Comparison of ENCODE assay signal across 7 cellular contexts in the genomic region with DNA sequence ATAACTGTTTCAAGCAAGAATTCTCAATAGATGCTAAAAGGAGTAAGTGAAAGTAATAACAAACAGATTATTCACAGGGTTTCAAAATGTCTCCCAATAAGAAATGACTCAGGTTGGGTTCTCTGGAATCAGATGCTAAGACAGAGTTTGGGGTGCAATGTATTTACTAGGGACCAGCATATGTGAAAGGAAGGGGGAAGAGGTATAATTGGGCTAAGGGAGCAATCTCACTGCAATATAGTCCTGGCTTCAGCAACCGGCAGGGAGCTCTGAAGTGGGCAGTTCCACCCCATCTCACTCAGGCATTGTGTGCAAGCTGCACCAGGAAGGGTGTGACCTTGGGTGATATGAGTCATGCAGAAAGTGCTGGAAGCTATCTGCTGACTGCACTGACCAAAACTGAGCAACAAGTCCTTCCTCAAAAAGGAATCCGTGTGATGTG. TPM values are rescaled to one million over a fixed set of nuclear protein-coding genes. Genes with fewer than 3 reads are reported as not detected.
DNase-seq lines count a peak whose midpoint lies in the region; ATAC-seq lines count a peak whose summit lies in the region.

No MANE protein-coding gene starts in this region.

- ATAC-seq in GM18907 (IDR thresholded peaks at IDR 0.05; ENCODE audit: unreplicated experiment): peak; percentile 97
- ATAC-seq in HG03025 (IDR thresholded peaks at IDR 0.05; ENCODE audit: low FRiP score, unreplicated experiment): peak; percentile 99
- peak; percentile 89 for ATAC-seq in activated naive CD8-positive, alpha-beta T cell treated with anti-CD3 and anti-CD28 coated beads, Interleukin-2, amount 50 U/mL, for 24 hours

- H3K4me1 Mint-ChIP-seq in activated naive CD8-positive, alpha-beta T cell treated with anti-CD3 and anti-CD28 coated beads, Interleukin-2, amount 50 U/mL, for 24 hours: peaks cover 32% of the 10 kb centered on the region

- peaks cover 24% of the 10 kb centered on the region for H3K36me3 Mint-ChIP-seq in activated naive CD8-positive, alpha-beta T cell treated with anti-CD3 and anti-CD28 coated beads, Interleukin-2, amount 50 U/mL, for 24 hours (ENCODE audit: low read depth)

- no peaks in the 10 kb centered on the region for H3K27me3 Mint-ChIP-seq in activated naive CD8-positive, alpha-beta T cell treated with anti-CD3 and anti-CD28 coated beads, Interleukin-2, amount 50 U/mL, for 24 hours

- DNase-seq in RPMI7951 (ENCODE audit: low read depth) (peak; percentile 92), iPS-NIHi11 (ENCODE audit: low spot score) (peak; percentile 55), COR-L47 (lab: John Stamatoyannopoulos, UW) (no peak)
- peak; percentile 46 for DNase-seq in activated naive CD8-positive, alpha-beta T cell treated with anti-CD3 and anti-CD28 coated beads, Interleukin-2, amount 50 U/mL, for 24 hours
- peak; percentile 8 to 13 (median 9) for DNase-seq in stimulated activated CD4-positive, alpha-beta T cell treated with anti-CD3 and anti-CD28 coated beads, TNF-alpha, amount 100 ng/mL, for 48 hours (ENCODE audit: low read depth in 3 of 3)

- peak overlapping the region; percentile 24 for H3K4me3 Mint-ChIP-seq in activated naive CD8-positive, alpha-beta T cell treated with anti-CD3 and anti-CD28 coated beads, Interleukin-2, amount 50 U/mL, for 24 hours

- H3K9me3 Mint-ChIP-seq in activated naive CD8-positive, alpha-beta T cell treated with anti-CD3 and anti-CD28 coated beads, Interleukin-2, amount 50 U/mL, for 24 hours: peaks cover 17% of the 10 kb centered on the region

- peak overlapping the region; percentile 65 for H3K27ac Mint-ChIP-seq in activated naive CD8-positive, alpha-beta T cell treated with anti-CD3 and anti-CD28 coated beads, Interleukin-2, amount 50 U/mL, for 24 hours

RNA-seq across cellular contexts. Expression of a gene that starts 23.4 kb away (rescaled TPM):
- total RNA-seq in RPMI7951 (2014; rRNA removed; shearing (Covaris generic)): 104 and 138 TPM in 2 replicates
